20 cellular contexts compared by ENCODE assay signal in genomic region chr6:117270960-117271507, GRCh38. TPM values are rescaled to one million over a fixed set of nuclear protein-coding genes. Genes with fewer than 3 reads are reported as not detected.
A peak's percentile ranks its signal among the peaks of the same experiment; 100 is the strongest.
DNase-seq lines count a peak whose midpoint lies in the region; ATAC-seq lines count a peak whose summit lies in the region.
"Had no signal": no experiment of that assay in that cellular context is flagged by ENCODE, and none has a peak within 500 bp of the region (broad histone marks: within the 10 kb centered on the region; RNA-seq: fewer than 3 reads in every experiment).

No MANE protein-coding gene starts in this region.

- no peak overlapping the region for H4K91ac ChIP-seq in trophoblast cell (ENCODE audit: low read depth, low read length)

- H3K79me2 ChIP-seq in trophoblast cell (ENCODE audit: control insufficient read depth, insufficient read depth, low read length, poor library complexity): no peaks in the 10 kb centered on the region

- no CpG with 5 or more reads among the region's 28 CpGs for WGBS in trophoblast cell (ENCODE audit: extremely low coverage, insufficient coverage, insufficient read length)
- WGBS in urinary bladder: 2% methylated on average over 28 of the region's 28 CpGs

- no peaks in the 10 kb centered on the region for H3K9me3 Mint-ChIP-seq in stimulated activated naive CD8-positive, alpha-beta T cell treated with anti-CD3 and anti-CD28 coated beads, Interleukin-15, amount 100 ng/mL, for 72 hours
- H3K9me3 Mint-ChIP-seq in activated CD4-positive, alpha-beta memory T cell treated with anti-CD3 and anti-CD28 coated beads, Interleukin-2, amount 10 ng/mL, durations not matched to agents 7 days and 5 days: no peaks in the 10 kb centered on the region
- H3K9me3 Mint-ChIP-seq: central memory CD8-positive, alpha-beta T cell; effector memory CD8-positive, alpha-beta T cell; memory B cell had no signal

- no peak overlapping the region for H3K9ac ChIP-seq in trophoblast cell (ENCODE audit: low read length)

- peaks cover 7 to 9% of the 10 kb centered on the region in 2 experiments for H3K4me1 ChIP-seq in trophoblast cell (ENCODE audit: control insufficient read depth in 1 of 2, insufficient read depth in 2 of 2, low read length in 2 of 2)
- H3K4me1 ChIP-seq in urinary bladder (ENCODE audit: insufficient read depth): peaks cover 2% of the 10 kb centered on the region

- H3K18ac ChIP-seq in trophoblast cell (ENCODE audit: low read length): no peak overlapping the region

- H3K79me1 ChIP-seq in trophoblast cell (ENCODE audit: low read length): no peaks in the 10 kb centered on the region

- no peak overlapping the region for H2BK12ac ChIP-seq in trophoblast cell (ENCODE audit: low read length)

- no peak overlapping the region for H2BK5ac ChIP-seq in trophoblast cell (ENCODE audit: low read depth, low read length, poor library complexity)

- H3K27ac ChIP-seq in trophoblast cell (ENCODE audit: low read depth, low read length) (no peak overlapping the region), urinary bladder (ENCODE audit: low read depth) (no peak overlapping the region)
- H3K27ac ChIP-seq: Peyer's patch, spleen had no signal

- no peak overlapping the region for H2BK120ac ChIP-seq in trophoblast cell (ENCODE audit: insufficient read depth, low read length, poor library complexity)

- CTCF ChIA-PET in activated CD4-positive, alpha-beta memory T cell treated with anti-CD3 and anti-CD28 coated beads, Interleukin-2, amount 10 ng/mL, durations not matched to agents 7 days and 5 days (lab: Charles Lee): no interaction called here

- no peak overlapping the region for H3K23ac ChIP-seq in trophoblast cell (ENCODE audit: low read length)

- peaks cover 4% of the 10 kb centered on the region for H3K9me3 ChIP-seq in trophoblast cell (ENCODE audit: insufficient read depth, low read depth, low read length)
- H3K9me3 ChIP-seq: Peyer's patch, spleen had no signal

- POLR2A ChIA-PET in activated CD4-positive, alpha-beta memory T cell treated with anti-CD3 and anti-CD28 coated beads, Interleukin-2, amount 10 ng/mL, durations not matched to agents 7 days and 5 days (lab: Charles Lee): no interaction called here

- ATAC-seq in stimulated activated naive CD8-positive, alpha-beta T cell treated with anti-CD3 and anti-CD28 coated beads, Interleukin-15, amount 100 ng/mL, for 72 hours: peak; percentile 8
- ATAC-seq in stimulated activated naive CD8-positive, alpha-beta T cell treated with anti-CD3 and anti-CD28 coated beads, Interleukin-15, Interleukin-2, amounts not matched to agents 100 U/mL and 50 U/mL, for 24 hours: no peak
- ATAC-seq: effector memory CD8-positive, alpha-beta T cell had no signal

- H3K4me1 Mint-ChIP-seq in stimulated activated naive CD8-positive, alpha-beta T cell treated with anti-CD3 and anti-CD28 coated beads, Interleukin-15, amount 100 ng/mL, for 72 hours: peaks cover 22% of the 10 kb centered on the region
- peaks cover 5% of the 10 kb centered on the region for H3K4me1 Mint-ChIP-seq in activated CD4-positive, alpha-beta memory T cell treated with anti-CD3 and anti-CD28 coated beads, Interleukin-2, amount 10 ng/mL, durations not matched to agents 7 days and 5 days
- H3K4me1 Mint-ChIP-seq: central memory CD8-positive, alpha-beta T cell had no signal

- H3K27me3 ChIP-seq in trophoblast cell (ENCODE audit: insufficient read depth, low read length): peaks cover 52% of the 10 kb centered on the region

- no peak overlapping the region for H3K27ac Mint-ChIP-seq in stimulated activated naive CD8-positive, alpha-beta T cell treated with anti-CD3 and anti-CD28 coated beads, Interleukin-15, amount 100 ng/mL, for 72 hours
- H3K27ac Mint-ChIP-seq in activated CD4-positive, alpha-beta memory T cell treated with anti-CD3 and anti-CD28 coated beads, Interleukin-2, amount 10 ng/mL, durations not matched to agents 7 days and 5 days: no peak overlapping the region
- H3K27ac Mint-ChIP-seq: CD4-positive, alpha-beta memory T cell; effector memory CD8-positive, alpha-beta T cell; memory B cell had no signal

- H2AFZ ChIP-seq in trophoblast cell (ENCODE audit: insufficient read depth, low read length, poor library complexity): no peak overlapping the region

- H3K4me2 ChIP-seq in trophoblast cell (ENCODE audit: low read length): peak overlapping the region; percentile 76

- H3K36me3 ChIP-seq in trophoblast cell (ENCODE audit: control insufficient read depth in 1 of 2, insufficient read depth in 2 of 2, low read length in 2 of 2) (no peaks in the 10 kb centered on the region), urinary bladder (ENCODE audit: insufficient read depth) (no peaks in the 10 kb centered on the region)
- H3K36me3 ChIP-seq: Peyer's patch, spleen had no signal

- no peak overlapping the region for H2AK5ac ChIP-seq in trophoblast cell (ENCODE audit: low read length)

- no peak overlapping the region for H3K4ac ChIP-seq in trophoblast cell (ENCODE audit: low read depth, low read length)

- H3K4me3 ChIP-seq in iPS-11a (ENCODE audit: low read depth, low read length): peak overlapping the region; percentile 43
- no peak overlapping the region for H3K4me3 ChIP-seq in trophoblast cell (ENCODE audit: low read depth, low read length)
- peak overlapping the region; percentile 33 for H3K4me3 ChIP-seq in urinary bladder (ENCODE audit: low read depth, low read length)

- H4K8ac ChIP-seq in trophoblast cell (ENCODE audit: low read depth, low read length): no peak overlapping the region

- DNase-seq in stimulated activated naive CD8-positive, alpha-beta T cell treated with anti-CD3 and anti-CD28 coated beads, Interleukin-15, amount 100 ng/mL, for 72 hours: no peak
- no peak for DNase-seq in stimulated activated naive CD8-positive, alpha-beta T cell treated with anti-CD3 and anti-CD28 coated beads, Interleukin-15, Interleukin-2, amounts not matched to agents 100 U/mL and 50 U/mL, for 24 hours
- no peak for DNase-seq in trophoblast cell
- DNase-seq in NCI-H446 (lab: John Stamatoyannopoulos, UW): no peak
- no peak for DNase-seq in GF-D8 (lab: John Stamatoyannopoulos, UW)
- DNase-seq in activated CD4-positive, alpha-beta memory T cell treated with anti-CD3 and anti-CD28 coated beads, Interleukin-2, amount 10 ng/mL, durations not matched to agents 7 days and 5 days: no peak
- DNase-seq: activated T-cell treated with anti-CD3 and anti-CD28 coated beads, Interleukin-2, amount 50 U/mL, for 48 hours; CD4-positive, alpha-beta memory T cell; effector memory CD8-positive, alpha-beta T cell; KG1; NCI-H2171 treated with DMSO at 0.1 percent for 48 hours; NCI-H774; Peyer's patch had no signal

- H4K12ac ChIP-seq in trophoblast cell (ENCODE audit: low read depth, low read length): no peak overlapping the region

- no peaks in the 10 kb centered on the region for H3K36me3 Mint-ChIP-seq in activated CD4-positive, alpha-beta memory T cell treated with anti-CD3 and anti-CD28 coated beads, Interleukin-2, amount 10 ng/mL, durations not matched to agents 7 days and 5 days (ENCODE audit: low read depth)
- H3K36me3 Mint-ChIP-seq: CD4-positive, alpha-beta memory T cell; memory B cell had no signal

- H3K14ac ChIP-seq in trophoblast cell (ENCODE audit: low read length): no peak overlapping the region

- H3K27me3 Mint-ChIP-seq in stimulated activated naive CD8-positive, alpha-beta T cell treated with anti-CD3 and anti-CD28 coated beads, Interleukin-15, amount 100 ng/mL, for 72 hours: peaks cover 100% of the 10 kb centered on the region
- H3K27me3 Mint-ChIP-seq in activated CD4-positive, alpha-beta memory T cell treated with anti-CD3 and anti-CD28 coated beads, Interleukin-2, amount 10 ng/mL, durations not matched to agents 7 days and 5 days: peaks cover 84% of the 10 kb centered on the region

- no peak overlapping the region for H3K4me3 Mint-ChIP-seq in stimulated activated naive CD8-positive, alpha-beta T cell treated with anti-CD3 and anti-CD28 coated beads, Interleukin-15, amount 100 ng/mL, for 72 hours
- no peak overlapping the region for H3K4me3 Mint-ChIP-seq in activated CD4-positive, alpha-beta memory T cell treated with anti-CD3 and anti-CD28 coated beads, Interleukin-2, amount 10 ng/mL, durations not matched to agents 7 days and 5 days
- H3K4me3 Mint-ChIP-seq: central memory CD8-positive, alpha-beta T cell; effector memory CD8-positive, alpha-beta T cell; memory B cell had no signal

RNA-seq across cellular contexts. Expression of gene VGLL2, which starts 5.7 kb away (rescaled TPM):
- polyA plus RNA-seq in trophoblast cell (2013): not detected in 2 replicates
- 0.11 TPM for total RNA-seq in urinary bladder
- polyA plus RNA-seq in urinary bladder: not detected
- total RNA-seq in activated CD4-positive, alpha-beta memory T cell treated with anti-CD3 and anti-CD28 coated beads, Interleukin-2, amount 10 ng/mL, durations not matched to agents 7 days and 5 days: not detected
- total RNA-seq: CD4-positive, alpha-beta memory T cell; Daoy; osteoblast; Peyer's patch; spleen had no signal
- polyA plus RNA-seq: CD4-positive, alpha-beta memory T cell; spleen had no signal
